12 cellular contexts compared by ENCODE assay signal in genomic region chr12:108582981-108583770, GRCh38. TPM values are rescaled to one million over a fixed set of nuclear protein-coding genes. Genes with fewer than 3 reads are reported as not detected.
"Had no signal": no experiment of that assay in that cellular context is flagged by ENCODE, and none has a peak within 500 bp of the region (broad histone marks: within the 10 kb centered on the region; RNA-seq: fewer than 3 reads in every experiment).

No MANE protein-coding gene starts in this region.

- DNase-seq: activated naive CD4-positive, alpha-beta T cell treated with anti-CD3 and anti-CD28 coated beads, Interleukin-2, amount 10 ng/mL, durations not matched to agents 7 days and 5 days; brain microvascular endothelial cell; hypothalamus; small intestine had no signal

- H3K4me1 Mint-ChIP-seq: activated naive CD4-positive, alpha-beta T cell treated with anti-CD3 and anti-CD28 coated beads, Interleukin-2, amount 10 ng/mL, durations not matched to agents 7 days and 5 days had no signal

- H3K4me3 ChIP-seq: adrenal gland, lung, tibial nerve had no signal

- H3K27me3 ChIP-seq: adrenal gland, brain microvascular endothelial cell, tibial nerve had no signal

- H3K36me3 ChIP-seq: adrenal gland, brain microvascular endothelial cell, tibial nerve had no signal

- H3K36me3 Mint-ChIP-seq: activated naive CD4-positive, alpha-beta T cell treated with anti-CD3 and anti-CD28 coated beads, Interleukin-2, amount 10 ng/mL, durations not matched to agents 7 days and 5 days had no signal

- H3K27me3 Mint-ChIP-seq: dendritic cell treated with granulocyte-macrophage colony-stimulating factor and Interleukin-4, amounts not matched to agents 40 ng/mL and 50 ng/mL, for 4 days had no signal

- ATAC-seq: activated CD4-positive, CD25-positive, alpha-beta regulatory T cell treated with anti-CD3 and anti-CD28 coated beads, Interleukin-2, amount 50 U/mL, for 24 hours; stimulated activated memory B cell treated with anti-CD40 and anti-IgM and Interleukin-4, amounts not matched to agents 10 μg/mL and 1 μg/mL and 100 μg/mL, for 72 hours had no signal

- H3K27ac Mint-ChIP-seq: activated naive CD4-positive, alpha-beta T cell treated with anti-CD3 and anti-CD28 coated beads, Interleukin-2, amount 10 ng/mL, durations not matched to agents 7 days and 5 days; activated T-helper 2 cell treated with anti-CD3 and anti-CD28 coated beads, Interferon-gamma antibody, Interleukin-2, Interleukin-4, amounts not matched to agents 10 μg/mL and 5 μg/mL and 100 μg/mL, durations not matched to agents 14 hours and 24 hours and 36 hours; dendritic cell treated with granulocyte-macrophage colony-stimulating factor and Interleukin-4, amounts not matched to agents 40 ng/mL and 50 ng/mL, for 4 days; stimulated activated memory B cell treated with anti-CD40 and anti-IgM and Interleukin-4, amounts not matched to agents 10 μg/mL and 1 μg/mL and 100 μg/mL, for 72 hours had no signal

- H3K4me1 ChIP-seq: adrenal gland had no signal

- H3K27ac ChIP-seq: brain microvascular endothelial cell had no signal

- H3K9me3 ChIP-seq: adrenal gland, tibial nerve had no signal

- H3K4me3 Mint-ChIP-seq: activated naive CD4-positive, alpha-beta T cell treated with anti-CD3 and anti-CD28 coated beads, Interleukin-2, amount 10 ng/mL, durations not matched to agents 7 days and 5 days; dendritic cell treated with granulocyte-macrophage colony-stimulating factor and Interleukin-4, amounts not matched to agents 40 ng/mL and 50 ng/mL, for 4 days; stimulated activated memory B cell treated with anti-CD40 and anti-IgM and Interleukin-4, amounts not matched to agents 10 μg/mL and 1 μg/mL and 100 μg/mL, for 72 hours had no signal

RNA-seq across cellular contexts. Expression of gene TMEM119, which starts 14.7 kb away (rescaled TPM):
- total RNA-seq: activated T-helper 2 cell treated with anti-CD3 and anti-CD28 coated beads, Interferon-gamma antibody, Interleukin-2, Interleukin-4, amounts not matched to agents 10 μg/mL and 5 μg/mL and 100 μg/mL, durations not matched to agents 14 hours and 24 hours and 36 hours had no signal
- polyA plus RNA-seq: neural cell had no signal
